Comparison of ENCODE assay signal across 8 cellular contexts in the genomic region with DNA sequence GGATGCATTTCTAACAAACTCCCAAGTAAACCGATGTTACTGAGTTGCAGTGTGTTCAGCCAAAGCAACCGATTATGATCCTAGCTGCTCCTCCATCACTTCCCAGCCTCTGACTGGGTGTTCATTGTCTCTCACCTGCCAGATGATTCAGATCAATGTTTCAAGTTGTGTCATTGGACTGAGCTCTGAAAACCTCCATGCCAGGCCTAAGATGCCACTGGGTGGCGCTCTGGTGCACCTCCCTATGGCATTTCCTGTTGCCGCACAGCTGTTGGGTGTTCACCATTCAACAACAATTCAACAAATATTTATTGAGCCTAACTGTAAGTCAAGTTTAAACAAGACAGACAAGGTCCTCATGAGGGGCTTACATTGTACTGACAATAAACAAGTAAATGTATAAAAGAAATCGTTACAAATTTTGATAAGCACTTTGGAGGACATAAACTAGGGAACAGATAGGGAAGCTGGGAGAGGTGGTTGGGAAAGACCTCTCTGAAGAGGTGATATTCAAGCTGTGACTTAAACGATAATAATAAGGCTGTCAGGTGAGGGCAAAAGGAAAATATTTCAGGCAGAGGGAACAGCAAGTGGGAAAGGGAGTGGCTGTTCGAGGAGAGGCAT. TPM values are rescaled to one million over a fixed set of nuclear protein-coding genes. Genes with fewer than 3 reads are reported as not detected.
DNase-seq lines count a peak whose midpoint lies in the region; ATAC-seq, FAIRE-seq and TF ChIP-seq lines count a peak whose summit lies in the region.

No MANE protein-coding gene starts in this region.

- H3K9me3 ChIP-seq in OCI-LY3 (ENCODE audit: insufficient read depth, low read length) = no peaks in the 10 kb centered on the region

- H3K4me3 ChIP-seq in OCI-LY3 (ENCODE audit: low read length) = no peak overlapping the region; the same call in 1 of the 2 replicates

- no peak overlapping the region for H3K27ac ChIP-seq in OCI-LY3 (ENCODE audit: low read length)

- H3K36me3 ChIP-seq in OCI-LY3 (replicated peaks; ENCODE audit: low read depth, low read length) = no peaks in the 10 kb centered on the region

- no peak for FAIRE-seq in GM19239 (lab: Jason Lieb, UNC)

- H3K79me2 ChIP-seq in OCI-LY3 (ENCODE audit: low read length) = no peaks in the 10 kb centered on the region

- peaks cover 15% of the 10 kb centered on the region for H3K4me1 ChIP-seq in OCI-LY3 (ENCODE audit: low read length)

- TF ChIP-seq CTCF in OCI-LY3 (IDR thresholded peaks at IDR 0.05; ENCODE audit: low read depth, low read length) = peak; percentile 86

- no peaks in the 10 kb centered on the region for H4K20me1 ChIP-seq in OCI-LY3 (ENCODE audit: insufficient read depth, low read length)

- DNase-seq in DMS53 treated with DMSO at 0.1 percent for 48 hours (lab: John Stamatoyannopoulos, UW; ENCODE audit: unreplicated experiment) (peak; percentile 91), head of caudate nucleus (peak in 40 of 42 donors; percentile 23 to 86 (median 64)), GM19239 (ENCODE audit: insufficient read length, low spot score) (no peak), mucosa of gallbladder (ENCODE audit: low spot score) (no peak)
- peak; percentile 29 to 43 for DNase-seq in activated T-helper 1 cell treated with anti-CD3 and anti-CD28 coated beads, Interleukin-2, amount 50 U/mL, for 16 hours (ENCODE audit: low read depth in 1 of 2, low spot score in 1 of 2)
- DNase-seq in stimulated activated CD4-positive, alpha-beta T cell treated with anti-CD3 and anti-CD28 coated beads, Interleukin-12 subunit alpha, Interleukin-12 subunit beta, amount 100 ng/mL, for 24 hours (ENCODE audit: low read depth in 2 of 2) = peak; percentile 55 to 78

- H3K27me3 ChIP-seq in OCI-LY3 (ENCODE audit: low read depth, low read length) = peaks cover 17% of the 10 kb centered on the region

- H3K4me2 ChIP-seq in OCI-LY3 (ENCODE audit: low read length) = peak overlapping the region; percentile 40

- intact Hi-C loops in head of caudate nucleus (cut with DNase I) = loop anchor here (2.0 to 5.0 kb wide), 2 partner anchors 57 to 270 kb away; no protein-coding TSS in a partner anchor

- ATAC-seq in HG02759 (IDR thresholded peaks at IDR 0.05; ENCODE audit: unreplicated experiment) = peak; percentile 43

- no peak overlapping the region for H2AFZ ChIP-seq in OCI-LY3 (ENCODE audit: low read depth, low read length)

- no peak overlapping the region for H3K9ac ChIP-seq in OCI-LY3 (ENCODE audit: low read length)

RNA-seq across cellular contexts. Expression of a gene that starts 22.8 kb away (rescaled TPM):
- not detected for total RNA-seq in mucosa of gallbladder

RNA-seq across cellular contexts. Expression of a gene that starts 26.3 kb away (rescaled TPM):
- total RNA-seq in mucosa of gallbladder = not detected

RNA-seq across cellular contexts. Expression of a gene that starts 42.3 kb away (rescaled TPM):
- not detected for total RNA-seq in mucosa of gallbladder

Comparison
In these comparisons a context has a peak if more than half of its experiments do, and no peak if none do; other contexts are left out.
1. DNase-seq: peak in DMS53 treated with DMSO at 0.1 percent for 48 hours (single experiment), activated T-helper 1 cell treated with anti-CD3 and anti-CD28 coated beads, Interleukin-2, amount 50 U/mL, for 16 hours (2 of 2), head of caudate nucleus (40 of 42) and stimulated activated CD4-positive, alpha-beta T cell treated with anti-CD3 and anti-CD28 coated beads, Interleukin-12 subunit alpha, Interleukin-12 subunit beta, amount 100 ng/mL, for 24 hours (2 of 2); none in GM19239 (single experiment) and mucosa of gallbladder (single experiment).